Comparison of ENCODE assay signal across 1 cellular context in the genomic region with DNA sequence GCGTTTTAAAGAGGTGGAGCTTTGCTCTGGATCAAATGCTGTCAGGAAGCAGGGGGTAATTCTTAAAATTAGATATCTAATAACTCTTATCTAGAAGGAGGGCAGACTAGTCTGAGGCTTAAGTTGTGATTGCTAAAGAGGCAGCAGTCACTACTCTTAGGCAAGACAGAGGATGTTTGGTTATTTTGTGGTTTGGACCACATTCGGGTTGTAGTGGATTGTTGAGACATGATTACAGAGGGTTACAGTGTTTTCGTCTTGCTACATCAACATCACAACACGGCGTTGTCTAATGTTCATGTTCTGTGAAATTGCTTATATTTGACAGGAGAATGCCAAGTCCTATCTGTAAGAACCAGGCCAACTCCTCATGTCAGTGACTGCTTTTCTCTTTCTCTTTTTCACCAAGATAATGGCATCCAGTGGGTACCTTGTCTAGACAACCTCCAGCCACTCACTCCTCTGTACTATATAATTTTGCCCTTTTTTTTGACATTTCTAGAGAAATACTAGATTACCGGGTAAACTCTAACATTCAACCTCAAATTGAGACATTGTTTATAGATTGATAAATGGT.
TF ChIP-seq lines count a peak whose summit lies in the region.

No MANE protein-coding gene starts in this region.

TF ChIP-seq in WTC11, 78 proteins besides CTCF, POLR2A, EP300 and RAD21 (continued from another document):
- TF ChIP-seq, protein P1, sequence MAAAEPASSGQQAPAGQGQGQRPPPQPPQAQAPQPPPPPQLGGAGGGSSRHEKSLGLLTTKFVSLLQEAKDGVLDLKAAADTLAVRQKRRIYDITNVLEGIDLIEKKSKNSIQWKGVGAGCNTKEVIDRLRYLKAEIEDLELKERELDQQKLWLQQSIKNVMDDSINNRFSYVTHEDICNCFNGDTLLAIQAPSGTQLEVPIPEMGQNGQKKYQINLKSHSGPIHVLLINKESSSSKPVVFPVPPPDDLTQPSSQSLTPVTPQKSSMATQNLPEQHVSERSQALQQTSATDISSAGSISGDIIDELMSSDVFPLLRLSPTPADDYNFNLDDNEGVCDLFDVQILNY (CRISPR knock-in tag; IDR thresholded peaks at IDR 0.05), result no peak
- TF ChIP-seq ATF1 (CRISPR knock-in tag; IDR thresholded peaks at IDR 0.05), result no peak
- no peak for TF ChIP-seq GABPB1 (CRISPR knock-in tag; IDR thresholded peaks at IDR 0.05)
- no peak for TF ChIP-seq CREB1 (CRISPR knock-in tag; IDR thresholded peaks at IDR 0.05)
- no peak for TF ChIP-seq KAT7 (CRISPR knock-in tag; IDR thresholded peaks at IDR 0.05; ENCODE audit: borderline replicate concordance)
